ENCODE assay signal across 31 cellular contexts in the genomic region with DNA sequence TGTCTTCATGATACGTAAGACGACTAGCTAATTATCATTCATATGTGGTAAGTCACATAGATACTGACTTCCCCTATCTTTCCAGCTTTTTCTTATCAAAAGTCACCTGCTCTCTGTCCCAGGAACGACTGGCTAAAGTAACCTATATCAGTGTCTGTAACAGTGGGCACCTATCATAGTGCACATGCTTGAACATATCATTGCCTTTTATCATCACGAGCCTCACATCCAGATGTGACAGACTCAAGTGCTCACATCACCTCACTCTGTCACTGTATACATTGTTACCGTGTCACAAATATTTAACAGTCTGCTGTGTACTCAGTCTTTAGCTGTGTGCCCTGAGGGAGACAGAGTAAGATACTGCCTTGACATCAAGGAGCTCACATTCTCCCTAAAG.
"Had no signal": no experiment of that assay in that cellular context is flagged by ENCODE, and none has a peak within 500 bp of the region (broad histone marks: within the 10 kb centered on the region; RNA-seq: fewer than 3 reads in every experiment).

No MANE protein-coding gene starts in this region.

- H3K27ac Mint-ChIP-seq: activated CD4-positive, alpha-beta memory T cell treated with anti-CD3 and anti-CD28 coated beads, Interleukin-2, amount 10 ng/mL, durations not matched to agents 7 days and 5 days; activated naive CD8-positive, alpha-beta T cell treated with anti-CD3 and anti-CD28 coated beads for 36 hours; activated T-cell treated with anti-CD3 and anti-CD28 coated beads, Interleukin-2, amount 50 U/mL, for 72 hours; activated T-helper 17 cell treated with anti-CD3 and anti-CD28 coated beads, Interleukin-2, amount 50 U/mL, for 72 hours had no signal

- H2AFZ ChIP-seq: PC-9 had no signal

- ATAC-seq: activated T-cell treated with anti-CD3 and anti-CD28 coated beads, Interleukin-2, amount 50 U/mL, for 72 hours; activated T-helper 17 cell treated with anti-CD3 and anti-CD28 coated beads, Interleukin-2, amount 50 U/mL, for 72 hours had no signal

- H3K4me1 Mint-ChIP-seq: activated CD4-positive, alpha-beta memory T cell treated with anti-CD3 and anti-CD28 coated beads, Interleukin-2, amount 10 ng/mL, durations not matched to agents 7 days and 5 days; activated naive CD8-positive, alpha-beta T cell treated with anti-CD3 and anti-CD28 coated beads for 36 hours; activated T-helper 17 cell treated with anti-CD3 and anti-CD28 coated beads, Interleukin-2, amount 50 U/mL, for 72 hours; central memory CD8-positive, alpha-beta T cell had no signal

- H3K27me3 ChIP-seq: brain microvascular endothelial cell, SJCRH30 had no signal

- H3K4me3 ChIP-seq: PC-9, SJCRH30, SK-N-MC had no signal

- H3K36me3 Mint-ChIP-seq: activated naive CD8-positive, alpha-beta T cell treated with anti-CD3 and anti-CD28 coated beads for 36 hours had no signal

- FAIRE-seq: RCC 7860 had no signal

- H3K36me3 ChIP-seq: brain microvascular endothelial cell, SJCRH30, WERI-Rb-1 had no signal

- H3K27ac ChIP-seq: brain microvascular endothelial cell, PC-9, SJCRH30, SK-N-MC, WERI-Rb-1 had no signal

- H3K9me3 Mint-ChIP-seq: activated CD4-positive, alpha-beta memory T cell treated with anti-CD3 and anti-CD28 coated beads, Interleukin-2, amount 10 ng/mL, durations not matched to agents 7 days and 5 days; activated naive CD8-positive, alpha-beta T cell treated with anti-CD3 and anti-CD28 coated beads for 36 hours; activated T-cell treated with anti-CD3 and anti-CD28 coated beads, Interleukin-2, amount 50 U/mL, for 72 hours; activated T-helper 17 cell treated with anti-CD3 and anti-CD28 coated beads, Interleukin-2, amount 50 U/mL, for 72 hours; central memory CD8-positive, alpha-beta T cell had no signal

- H3K4me2 ChIP-seq: PC-9 had no signal

- H3K4me3 Mint-ChIP-seq: activated CD4-positive, alpha-beta memory T cell treated with anti-CD3 and anti-CD28 coated beads, Interleukin-2, amount 10 ng/mL, durations not matched to agents 7 days and 5 days; activated naive CD8-positive, alpha-beta T cell treated with anti-CD3 and anti-CD28 coated beads for 36 hours; activated T-cell treated with anti-CD3 and anti-CD28 coated beads, Interleukin-2, amount 50 U/mL, for 72 hours; activated T-helper 17 cell treated with anti-CD3 and anti-CD28 coated beads, Interleukin-2, amount 50 U/mL, for 72 hours; central memory CD8-positive, alpha-beta T cell had no signal

- DNase-seq: activated CD4-positive, alpha-beta memory T cell treated with anti-CD3 and anti-CD28 coated beads, Interleukin-2, amount 10 ng/mL, durations not matched to agents 7 days and 5 days; activated CD4-positive, alpha-beta T cell treated with anti-CD3 and anti-CD28 coated beads for 1 hour; activated CD4-positive, alpha-beta T cell treated with anti-CD3 and anti-CD28 coated beads for 48 hours; activated CD4-positive, CD25-positive, alpha-beta regulatory T cell; activated effector memory CD4-positive, alpha-beta T cell treated with anti-CD3 and anti-CD28 coated beads, Interleukin-2, amount 50 U/mL, for 16 hours; activated naive CD4-positive, alpha-beta T cell; activated naive CD4-positive, alpha-beta T cell treated with anti-CD3 and anti-CD28 coated beads, Interleukin-2, amount 50 U/mL, for 16 hours; activated naive CD8-positive, alpha-beta T cell treated with anti-CD3 and anti-CD28 coated beads for 36 hours; activated T-cell treated with anti-CD3 and anti-CD28 coated beads, Interleukin-2, amount 50 U/mL, for 1 hour; activated T-cell treated with anti-CD3 and anti-CD28 coated beads, Interleukin-2, amount 50 U/mL, for 72 hours; amniotic stem cell; aorta; brain microvascular endothelial cell; KG1; MM.1S; MV-4-11; NCI-H1092; NCI-H1436 treated with DMSO at 0.1 percent for 48 hours; NCI-H1694 treated with DMSO at 0.1 percent for 48 hours; NCI-H2029; NCI-H345; NCI-H524 treated with DMSO at 0.1 percent for 48 hours; PC-9; SHP77; SJCRH30; T1000; WERI-Rb-1 had no signal
